11 cellular contexts compared by ENCODE assay signal in genomic region chr12:121925361-121925725, GRCh38. TPM values are rescaled to one million over a fixed set of nuclear protein-coding genes. Genes with fewer than 3 reads are reported as not detected.
A peak's percentile ranks its signal among the peaks of the same experiment; 100 is the strongest.
DNase-seq lines count a peak whose midpoint lies in the region; ATAC-seq, FAIRE-seq and TF ChIP-seq lines count a peak whose summit lies in the region.
"Had no signal": no experiment of that assay in that cellular context is flagged by ENCODE, and none has a peak within 500 bp of the region (broad histone marks: within the 10 kb centered on the region; RNA-seq: fewer than 3 reads in every experiment).

No MANE protein-coding gene starts in this region.

- H3K23me2 ChIP-seq in H1 (ENCODE audit: low read depth, low read length) = no peaks in the 10 kb centered on the region; the same call in 1 of the 2 replicates

- no peaks in the 10 kb centered on the region for H3K79me1 ChIP-seq in H1 (ENCODE audit: low read depth, low read length)

- H4K91ac ChIP-seq in H1 (replicated peaks; ENCODE audit: insufficient read length, low read length) = no peak overlapping the region

- H3K4me2 ChIP-seq in H1 (ENCODE audit: insufficient read depth in 1 of 2, low read depth in 2 of 2, low read length in 2 of 2) = peak overlapping the region in 1 of 2 experiments; percentile 12; a peak in 1 of 4 replicates

- intact Hi-C loops in activated CD4-positive, alpha-beta memory T cell treated with anti-CD3 and anti-CD28 coated beads for 36 hours (cut with micrococcal nuclease) = no loop called here

- peak overlapping the region; percentile 98 for H3K27ac Mint-ChIP-seq in mesothelial cell of epicardium
- H3K27ac Mint-ChIP-seq in activated CD4-positive, alpha-beta memory T cell treated with anti-CD3 and anti-CD28 coated beads for 36 hours = no peak overlapping the region
- H3K27ac Mint-ChIP-seq: activated T-cell treated with anti-CD3 and anti-CD28 coated beads, Interleukin-2, amount 50 U/mL, for 72 hours had no signal

- peak overlapping the region; percentile 52 for H3K4me3 Mint-ChIP-seq in mesothelial cell of epicardium
- H3K4me3 Mint-ChIP-seq in activated CD4-positive, alpha-beta memory T cell treated with anti-CD3 and anti-CD28 coated beads for 36 hours = no peak overlapping the region
- H3K4me3 Mint-ChIP-seq: activated T-cell treated with anti-CD3 and anti-CD28 coated beads, Interleukin-2, amount 50 U/mL, for 72 hours had no signal

- no peak for TF ChIP-seq RAD21 in H1 (IDR thresholded peaks at IDR 0.05 in 1 of 2, conservative IDR thresholded peaks at IDR 0.05 in 1 of 2; ENCODE audit: low read depth in 2 of 2, low read length in 2 of 2)

- H2BK20ac ChIP-seq in H1 (ENCODE audit: low read length) = no peak overlapping the region

- TF ChIP-seq POLR2A in H1 (IDR thresholded peaks at IDR 0.05; ENCODE audit: control extremely low read depth in 1 of 2, low read depth in 2 of 2, low read length in 2 of 2) = no peak
- no peak for TF ChIP-seq POLR2A in upper lobe of left lung (IDR thresholded peaks at IDR 0.05)

- H3K9me3 ChIP-seq in H1 (ENCODE audit: insufficient read depth in 2 of 2, low read depth in 1 of 2, low read length in 1 of 2) (no peaks in the 10 kb centered on the region), upper lobe of left lung (no peaks in the 10 kb centered on the region)

- no peaks in the 10 kb centered on the region for H4K20me1 ChIP-seq in H1 (replicated peaks in 1 of 2; ENCODE audit: control insufficient read depth in 1 of 2, insufficient read depth in 2 of 2, low read length in 2 of 2)

- H3K4ac ChIP-seq in H1 (replicated peaks; ENCODE audit: insufficient read length, low read depth, low read length) = no peak overlapping the region

- 0 out of 2 replicates have a peak overlapping the region, but pooled peaks have one; percentile 18 for H2AK5ac ChIP-seq in H1 (ENCODE audit: low read depth, low read length)

- TF ChIP-seq CTCF in H1 (IDR thresholded peaks at IDR 0.05; ENCODE audit: control extremely low read depth in 1 of 3, insufficient read depth in 1 of 3, low read depth in 1 of 3, low read length in 3 of 3) (no peak), mesothelial cell of epicardium (IDR thresholded peaks at IDR 0.05; ENCODE audit: unreplicated experiment) (no peak), upper lobe of left lung (IDR thresholded peaks at IDR 0.05) (no peak)

- peaks cover 32% of the 10 kb centered on the region for H3K4me1 Mint-ChIP-seq in mesothelial cell of epicardium
- H3K4me1 Mint-ChIP-seq in activated CD4-positive, alpha-beta memory T cell treated with anti-CD3 and anti-CD28 coated beads for 36 hours (ENCODE audit: low read depth) = no peaks in the 10 kb centered on the region

- no peak overlapping the region; a peak in 2 of 7 replicates for H3K9ac ChIP-seq in H1 (replicated peaks in 1 of 4; ENCODE audit: extremely low read depth in 1 of 4, low read depth in 3 of 4, low read length in 3 of 4)

- no peak overlapping the region for H3K56ac ChIP-seq in H1 (replicated peaks; ENCODE audit: insufficient read length, low read depth, low read length)

- H3K4me3 ChIP-seq in H1 (ENCODE audit: extremely low read depth in 1 of 4, insufficient read depth in 2 of 4, low read depth in 3 of 4, low read length in 4 of 4) = no peak overlapping the region
- no peak overlapping the region for H3K4me3 ChIP-seq in upper lobe of left lung

- no peak overlapping the region for H2BK15ac ChIP-seq in H1 (ENCODE audit: low read length)

- ATAC-seq in upper lobe of left lung (ENCODE audit: low FRiP score in 2 of 2) = peak in 1 of 2 donors; percentile 28
- no peak for ATAC-seq in left lobe of liver
- ATAC-seq: activated T-cell treated with anti-CD3 and anti-CD28 coated beads, Interleukin-2, amount 50 U/mL, for 72 hours had no signal

- H4K8ac ChIP-seq in H1 (ENCODE audit: extremely low read depth, insufficient read depth, low read length) = no peak overlapping the region

- no peak for TF ChIP-seq EP300 in H1 (IDR thresholded peaks at IDR 0.05; ENCODE audit: borderline replicate concordance in 1 of 2, low read depth in 2 of 2, low read length in 2 of 2)
- no peak for TF ChIP-seq EP300 in upper lobe of left lung (IDR thresholded peaks at IDR 0.05)

- DNase-seq in NCI-H2171 treated with DMSO at 0.1 percent for 48 hours (lab: John Stamatoyannopoulos, UW) (peak; percentile 52), NCI-H2171 (lab: John Stamatoyannopoulos, UW) (no peak), H1 (ENCODE audit: low read depth in 1 of 2, low spot score in 2 of 2) (no peak), mesothelial cell of epicardium (ENCODE audit: low spot score in 2 of 2, unreplicated experiment in 2 of 2) (no peak), upper lobe of left lung (no peak), NCI-H345 treated with DMSO at 0.1 percent for 48 hours (lab: John Stamatoyannopoulos, UW; ENCODE audit: unreplicated experiment) (no peak), left lobe of liver (ENCODE audit: low spot score) (no peak)
- DNase-seq in activated CD4-positive, alpha-beta memory T cell treated with anti-CD3 and anti-CD28 coated beads for 36 hours = no peak
- DNase-seq: activated T-cell treated with anti-CD3 and anti-CD28 coated beads, Interleukin-2, amount 50 U/mL, for 72 hours; effector CD4-positive, alpha-beta T cell; NCI-H1417 treated with DMSO at 0.1 percent for 48 hours had no signal

- H2AFZ ChIP-seq in H1 (ENCODE audit: low read length) = 0 out of 2 replicates have a peak overlapping the region, but pooled peaks have one; percentile 14

- no peaks in the 10 kb centered on the region for H3K27me3 Mint-ChIP-seq in mesothelial cell of epicardium (ENCODE audit: low read depth)
- no peaks in the 10 kb centered on the region for H3K27me3 Mint-ChIP-seq in activated CD4-positive, alpha-beta memory T cell treated with anti-CD3 and anti-CD28 coated beads for 36 hours

- H3K27ac ChIP-seq in H1 (ENCODE audit: low read depth, low read length) (no peak overlapping the region), upper lobe of left lung (peak overlapping the region; percentile 49 to 80 (median 64))

- H3K36me3 Mint-ChIP-seq in mesothelial cell of epicardium = no peaks in the 10 kb centered on the region
- no peaks in the 10 kb centered on the region for H3K36me3 Mint-ChIP-seq in activated CD4-positive, alpha-beta memory T cell treated with anti-CD3 and anti-CD28 coated beads for 36 hours

- CTCF ChIA-PET in H1 (lab: Charles Lee; ENCODE audit: partially characterized antibody) = interaction anchor here (1.7 kb wide), 1 partner anchor 9 kb away, joined by 8 read pairs; no protein-coding TSS in a partner anchor
- CTCF ChIA-PET in activated CD4-positive, alpha-beta memory T cell treated with anti-CD3 and anti-CD28 coated beads for 36 hours (lab: Charles Lee) = no interaction called here

- H2BK5ac ChIP-seq in H1 (ENCODE audit: low read depth, low read length) = peak overlapping the region; percentile 20; the same call in 1 of the 2 replicates

- FAIRE-seq in H1 (lab: Jason Lieb, UNC) = no peak

- H2BK120ac ChIP-seq in H1 (replicated peaks; ENCODE audit: low read depth, low read length) = peak overlapping the region; percentile 4

- no peak overlapping the region for H4K5ac ChIP-seq in H1 (ENCODE audit: insufficient read length, low read depth, low read length)

- H3K79me2 ChIP-seq in H1 (ENCODE audit: control insufficient read depth in 1 of 2, insufficient read depth in 2 of 2, low read length in 2 of 2) = no peaks in the 10 kb centered on the region

- H3K36me3 ChIP-seq in H1 (ENCODE audit: control insufficient read depth in 2 of 4, insufficient read depth in 4 of 4, low read length in 3 of 4) (no peaks in the 10 kb centered on the region; a peak in 1 of 8 replicates), upper lobe of left lung (no peaks in the 10 kb centered on the region)

- no peak overlapping the region for H3K23ac ChIP-seq in H1 (ENCODE audit: insufficient read length)

- WGBS in H1 (ENCODE audit: extremely low coverage in 1 of 2, insufficient coverage in 1 of 2, insufficient read length in 1 of 2, insufficient replicate concordance in 2 of 2, low coverage in 1 of 2, low lambda C conversion rate in 2 of 2, missing lambda C conversion rate in 1 of 2), 2 experiments = 69% methylated on average over 7 of the region's 7 CpGs; no CpG with 5 or more reads in 1 of the 2 experiments
- 55 to 61% methylated on average over 7 of the region's 7 CpGs for WGBS in upper lobe of left lung, 2 donors

- H3K9me3 Mint-ChIP-seq in mesothelial cell of epicardium = no peaks in the 10 kb centered on the region
- no peaks in the 10 kb centered on the region for H3K9me3 Mint-ChIP-seq in activated CD4-positive, alpha-beta memory T cell treated with anti-CD3 and anti-CD28 coated beads for 36 hours
- H3K9me3 Mint-ChIP-seq: activated T-cell treated with anti-CD3 and anti-CD28 coated beads, Interleukin-2, amount 50 U/mL, for 72 hours had no signal

- no peaks in the 10 kb centered on the region for H3K27me3 ChIP-seq in H1 (replicated peaks in 1 of 4; ENCODE audit: control insufficient read depth in 3 of 4, extremely low read depth in 1 of 4, insufficient read depth in 3 of 4, low read length in 3 of 4)
- no peaks in the 10 kb centered on the region for H3K27me3 ChIP-seq in upper lobe of left lung

- H3K14ac ChIP-seq in H1 (ENCODE audit: insufficient read length) = no peak overlapping the region

- H3K4me1 ChIP-seq in H1 (replicated peaks in 1 of 4; ENCODE audit: control insufficient read depth in 3 of 4, insufficient read depth in 4 of 4, low read length in 3 of 4) = peaks cover 0 to 11% (median 0%) of the 10 kb centered on the region in 4 experiments; a peak in 2 of 7 replicates
- peaks cover 7 to 16% (median 10%) of the 10 kb centered on the region in 4 donors for H3K4me1 ChIP-seq in upper lobe of left lung

- POLR2A ChIA-PET in H1 (lab: Charles Lee; ENCODE audit: partially characterized antibody) = interaction anchor here (0.9 to 2.5 kb wide), 4 partner anchors 9 to 123 kb away, joined by 3 to 13 read pairs (median 4); partner anchors contain the start of gene SETD1B
- POLR2A ChIA-PET in activated CD4-positive, alpha-beta memory T cell treated with anti-CD3 and anti-CD28 coated beads for 36 hours (lab: Charles Lee) = no interaction called here

- H3K18ac ChIP-seq in H1 (ENCODE audit: extremely low read depth, low read length) = 0 out of 2 replicates have a peak overlapping the region, but pooled peaks have one; percentile 15

- H2BK12ac ChIP-seq in H1 (ENCODE audit: low read depth, low read length) = peak overlapping the region; percentile 72

RNA-seq across cellular contexts. Expression of gene CFAP251, which starts 7.0 kb away (rescaled TPM):
- total RNA-seq in H1 (2021; fragmentation: NEBNext Ultra II Directional; extraction: Animal tissue kit (Norgen Biotek cat#: 25700)) = 2.9 and 3.3 TPM in 2 replicates
- 1.8 and 1.9 TPM in 2 replicates for polyA plus RNA-seq in H1 (2011; rRNA removed)
- 2.1 TPM for polyA plus RNA-seq in H1 (2011; cell fraction: cytosol; rRNA removed)
- polyA plus RNA-seq in H1 (2011; cell fraction: nucleus; rRNA removed) = 4.9 TPM
- 1.3 to 3.1 TPM (median 2.2 TPM) in 4 replicates for polyA plus RNA-seq in H1 (2012, experiment 1 of 2)
- 0.89 TPM for polyA plus RNA-seq in H1 (2012, experiment 2 of 2)
- polyA plus RNA-seq in H1 (2013, experiment 1 of 2) = 2.7 TPM
- polyA plus RNA-seq in H1 (2013, experiment 2 of 2) = 2.4 TPM
- polyA minus RNA-seq in H1 (2011; rRNA and poly(A)+ RNA removed) = 5.0 and 5.4 TPM in 2 replicates
- 1.3 TPM for polyA minus RNA-seq in H1 (2011; cell fraction: cytosol; rRNA and poly(A)+ RNA removed)
- 3.1 TPM for polyA minus RNA-seq in H1 (2011; cell fraction: nucleus; rRNA and poly(A)+ RNA removed)
- total RNA-seq in mesothelial cell of epicardium (6.6 to 6.9 TPM (median 6.6 TPM) in 3 replicates), upper lobe of left lung (10 to 100 TPM in 4 of 6 donors, 1 to 10 TPM in 2; 3.1 to 65.1 (median 12.7) TPM), left lobe of liver (2.2 TPM)
- 1 to 10 TPM; 1.3 to 1.6 TPM for total RNA-seq in activated CD4-positive, alpha-beta memory T cell treated with anti-CD3 and anti-CD28 coated beads for 36 hours

RNA-seq across cellular contexts. Expression of gene PSMD9, which starts 36.8 kb away (rescaled TPM):
- total RNA-seq in H1 (2021; fragmentation: NEBNext Ultra II Directional; extraction: Animal tissue kit (Norgen Biotek cat#: 25700)) = 28.8 and 33.1 TPM in 2 replicates
- polyA plus RNA-seq in H1 (2011; rRNA removed) = 36.1 and 38.5 TPM in 2 replicates
- polyA plus RNA-seq in H1 (2011; cell fraction: cytosol; rRNA removed) = 91.7 TPM
- 40.6 TPM for polyA plus RNA-seq in H1 (2011; cell fraction: nucleus; rRNA removed)
- polyA plus RNA-seq in H1 (2012, experiment 1 of 2) = 27.5 to 49.3 TPM (median 44.6 TPM) in 4 replicates
- 19.3 TPM for polyA plus RNA-seq in H1 (2012, experiment 2 of 2)
- polyA plus RNA-seq in H1 (2013, experiment 1 of 2) = 17.6 TPM
- 18.2 TPM for polyA plus RNA-seq in H1 (2013, experiment 2 of 2)
- polyA minus RNA-seq in H1 (2011; rRNA and poly(A)+ RNA removed) = 22.3 and 22.4 TPM in 2 replicates
- 34.8 TPM for polyA minus RNA-seq in H1 (2011; cell fraction: cytosol; rRNA and poly(A)+ RNA removed)
- 19.6 TPM for polyA minus RNA-seq in H1 (2011; cell fraction: nucleus; rRNA and poly(A)+ RNA removed)
- 34.1 to 38.6 TPM (median 36.3 TPM) in 3 replicates for total RNA-seq in mesothelial cell of epicardium
- total RNA-seq in upper lobe of left lung = 10 to 100 TPM; 28.1 to 59.1 (median 43.6) TPM
- 10 to 100 TPM; 60.7 to 64.1 TPM for total RNA-seq in activated CD4-positive, alpha-beta memory T cell treated with anti-CD3 and anti-CD28 coated beads for 36 hours
- total RNA-seq in left lobe of liver = 25.8 TPM
